In the genomic region with DNA sequence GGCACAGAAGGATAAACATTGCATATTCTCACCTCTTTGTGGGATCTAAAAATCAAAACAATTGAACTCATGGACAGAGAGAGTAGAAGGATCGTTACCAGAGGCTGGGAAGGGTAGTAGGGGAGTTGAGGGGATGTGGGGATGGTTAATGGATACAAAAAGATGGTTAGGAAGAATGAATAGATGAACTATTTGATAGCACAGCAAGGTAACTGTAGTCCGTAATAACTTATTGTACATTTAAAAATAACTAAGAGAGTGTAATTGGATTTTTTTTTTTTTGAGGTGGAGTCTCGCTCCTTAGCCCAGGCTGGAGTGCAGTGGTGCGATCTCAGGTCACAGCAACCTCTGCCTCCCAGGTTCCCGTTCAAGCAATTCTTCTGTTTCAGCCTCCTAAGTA, we compare ENCODE assay signal across 8 cellular contexts.
"Had no signal": no experiment of that assay in that cellular context is flagged by ENCODE, and none has a peak within 500 bp of the region (broad histone marks: within the 10 kb centered on the region; RNA-seq: fewer than 3 reads in every experiment).

No MANE protein-coding gene starts in this region.

- ATAC-seq: GM12878 had no signal

- DNase-seq: GDM1, GF-D8 had no signal

- H3K4me3 ChIP-seq: GM12878 had no signal

- FAIRE-seq: G401.6, GM12878, GM12891, GM12892, GM18507, GM19239 had no signal
